20 cellular contexts compared by ENCODE assay signal in the genomic region with DNA sequence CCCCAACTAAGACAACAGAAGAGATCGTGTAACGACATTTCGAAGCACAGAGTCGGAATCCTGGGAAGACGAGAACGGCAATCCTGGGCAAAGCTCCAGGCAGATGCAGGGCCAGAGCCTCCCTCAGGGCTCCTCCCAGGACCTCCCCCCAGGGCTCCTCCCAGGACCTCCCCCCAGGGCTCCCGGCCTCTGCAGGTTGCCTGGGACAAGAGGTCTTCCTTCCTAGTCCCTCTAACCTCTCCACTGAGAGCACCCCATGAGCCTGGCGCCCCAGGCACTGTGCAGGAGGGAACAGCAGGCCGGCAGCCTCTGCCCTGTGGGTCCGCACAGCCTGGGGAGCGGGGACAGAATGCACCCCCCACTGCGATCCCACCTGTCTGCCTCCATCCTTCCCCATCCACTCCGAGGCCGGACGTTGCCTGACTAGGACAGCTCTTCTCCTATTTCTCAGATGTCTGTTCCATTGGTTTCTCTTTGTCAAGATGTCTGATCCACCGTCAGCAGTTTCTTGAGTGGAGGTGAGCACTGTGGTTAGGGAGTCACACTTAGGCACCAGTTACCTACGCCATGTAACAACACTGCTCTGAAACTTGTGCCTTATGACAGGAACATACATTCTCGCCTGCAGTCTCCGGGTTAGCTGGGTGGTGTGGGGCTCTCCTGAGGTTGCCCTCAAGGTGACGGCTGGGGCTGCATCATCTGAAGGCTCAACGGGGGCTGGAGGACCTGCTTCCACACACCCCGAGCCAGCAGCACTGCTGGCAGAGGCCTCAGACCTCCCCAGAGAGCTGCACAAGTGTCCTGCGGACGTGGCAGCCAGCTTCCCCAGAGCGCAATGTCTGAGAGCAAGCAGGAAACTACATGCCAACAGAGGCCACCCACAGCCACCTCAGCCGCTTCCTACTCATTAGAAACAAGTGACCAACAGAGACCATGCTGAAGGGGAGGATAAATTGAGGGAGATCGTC. TPM values are rescaled to one million over a fixed set of nuclear protein-coding genes. Genes with fewer than 3 reads are reported as not detected.
A peak's percentile ranks its signal among the peaks of the same experiment; 100 is the strongest.
DNase-seq lines count a peak whose midpoint lies in the region; ATAC-seq and TF ChIP-seq lines count a peak whose summit lies in the region.
"Had no signal": no experiment of that assay in that cellular context is flagged by ENCODE, and none has a peak within 500 bp of the region (broad histone marks: within the 10 kb centered on the region; RNA-seq: fewer than 3 reads in every experiment).

No MANE protein-coding gene starts in this region.

- no peaks in the 10 kb centered on the region for H3K9me3 ChIP-seq in right cardiac atrium (ENCODE audit: control insufficient read depth, low read length)
- no peaks in the 10 kb centered on the region for H3K9me3 ChIP-seq in gastrocnemius medialis
- H3K9me3 ChIP-seq: esophagus muscularis mucosa had no signal

- H3K27ac Mint-ChIP-seq in activated CD8-positive, alpha-beta T cell treated with anti-CD3 and anti-CD28 coated beads, Interleukin-2, amount 10 ng/mL, durations not matched to agents 7 days and 5 days, result no peak overlapping the region
- H3K27ac Mint-ChIP-seq in activated CD8-positive, alpha-beta T cell treated with anti-CD3 and anti-CD28 coated beads for 36 hours, result no peak overlapping the region
- H3K27ac Mint-ChIP-seq in stimulated activated effector memory CD8-positive, alpha-beta T cell treated with anti-CD3 and anti-CD28 coated beads, Interleukin-12 subunit alpha, Interleukin-12 subunit beta, amount 100 ng/mL, for 72 hours, result no peak overlapping the region
- H3K27ac Mint-ChIP-seq: activated T-helper 2 cell treated with anti-CD3 and anti-CD28 coated beads, Interferon-gamma antibody, Interleukin-2, Interleukin-4, amounts not matched to agents 10 μg/mL and 5 μg/mL and 100 μg/mL, durations not matched to agents 14 hours and 24 hours and 36 hours; mesothelial cell of epicardium had no signal

- CTCF ChIA-PET in activated CD8-positive, alpha-beta T cell treated with anti-CD3 and anti-CD28 coated beads, Interleukin-2, amount 10 ng/mL, durations not matched to agents 7 days and 5 days (lab: Charles Lee), result no interaction called here
- CTCF ChIA-PET in activated CD8-positive, alpha-beta T cell treated with anti-CD3 and anti-CD28 coated beads for 36 hours (lab: Charles Lee), result no interaction called here

- in situ Hi-C loops in gastrocnemius medialis (cut with MboI; ENCODE audit: low sequenced_read_pairs in 4 of 4), result no loop called here

- H3K4me1 ChIP-seq in right cardiac atrium (ENCODE audit: control insufficient read depth, insufficient read depth, low read length), result peaks cover 4% of the 10 kb centered on the region
- peaks cover 4 to 12% of the 10 kb centered on the region in 2 donors for H3K4me1 ChIP-seq in gastrocnemius medialis

- peak; percentile 28 for ATAC-seq in activated CD8-positive, alpha-beta T cell treated with anti-CD3 and anti-CD28 coated beads, Interleukin-2, amount 10 ng/mL, durations not matched to agents 7 days and 5 days
- no peak for ATAC-seq in activated CD8-positive, alpha-beta T cell treated with anti-CD3 and anti-CD28 coated beads for 36 hours
- ATAC-seq in right cardiac atrium (no peak), GM18505 (IDR thresholded peaks at IDR 0.05; ENCODE audit: unreplicated experiment) (no peak), gastrocnemius medialis (no peak)
- peak; percentile 25 for ATAC-seq in stimulated activated effector memory CD8-positive, alpha-beta T cell treated with anti-CD3 and anti-CD28 coated beads, Interleukin-12 subunit alpha, Interleukin-12 subunit beta, amount 100 ng/mL, for 72 hours
- ATAC-seq: heart left ventricle had no signal

- TF ChIP-seq POLR2A in GM18505 (IDR thresholded peaks at IDR 0.05; ENCODE audit: borderline replicate concordance, extremely low read depth, insufficient read depth, insufficient read length) (no peak), gastrocnemius medialis (IDR thresholded peaks at IDR 0.05) (no peak)

- no peak overlapping the region for H3K27ac ChIP-seq in right cardiac atrium (ENCODE audit: low read length)
- no peak overlapping the region for H3K27ac ChIP-seq in gastrocnemius medialis
- H3K27ac ChIP-seq: esophagus muscularis mucosa, heart left ventricle had no signal

- no peaks in the 10 kb centered on the region for H3K36me3 Mint-ChIP-seq in activated CD8-positive, alpha-beta T cell treated with anti-CD3 and anti-CD28 coated beads, Interleukin-2, amount 10 ng/mL, durations not matched to agents 7 days and 5 days (ENCODE audit: low read depth)
- peaks cover 2% of the 10 kb centered on the region for H3K36me3 Mint-ChIP-seq in activated CD8-positive, alpha-beta T cell treated with anti-CD3 and anti-CD28 coated beads for 36 hours (ENCODE audit: low read depth)
- H3K36me3 Mint-ChIP-seq in stimulated activated effector memory CD8-positive, alpha-beta T cell treated with anti-CD3 and anti-CD28 coated beads, Interleukin-12 subunit alpha, Interleukin-12 subunit beta, amount 100 ng/mL, for 72 hours, result peaks cover 1% of the 10 kb centered on the region

- no peak for TF ChIP-seq CTCF in activated CD8-positive, alpha-beta T cell treated with anti-CD3 and anti-CD28 coated beads for 36 hours (IDR thresholded peaks at IDR 0.05)
- no peak for TF ChIP-seq CTCF in gastrocnemius medialis (IDR thresholded peaks at IDR 0.05 in 4 of 5, conservative IDR thresholded peaks at IDR 0.05 in 1 of 5)

- H3K4me1 Mint-ChIP-seq in activated CD8-positive, alpha-beta T cell treated with anti-CD3 and anti-CD28 coated beads, Interleukin-2, amount 10 ng/mL, durations not matched to agents 7 days and 5 days (ENCODE audit: low read depth), result peaks cover 9% of the 10 kb centered on the region
- H3K4me1 Mint-ChIP-seq in activated CD8-positive, alpha-beta T cell treated with anti-CD3 and anti-CD28 coated beads for 36 hours (ENCODE audit: low read depth), result no peaks in the 10 kb centered on the region
- H3K4me1 Mint-ChIP-seq in stimulated activated effector memory CD8-positive, alpha-beta T cell treated with anti-CD3 and anti-CD28 coated beads, Interleukin-12 subunit alpha, Interleukin-12 subunit beta, amount 100 ng/mL, for 72 hours, result no peaks in the 10 kb centered on the region

- no peak overlapping the region for H3K4me3 ChIP-seq in right cardiac atrium (ENCODE audit: low read length)
- no peak overlapping the region for H3K4me3 ChIP-seq in gastrocnemius medialis
- H3K4me3 ChIP-seq: esophagus muscularis mucosa, heart left ventricle, tibial nerve had no signal

- WGBS in right cardiac atrium, result 73% methylated on average over 27 of the region's 27 CpGs

- H3K4me3 Mint-ChIP-seq in activated CD8-positive, alpha-beta T cell treated with anti-CD3 and anti-CD28 coated beads, Interleukin-2, amount 10 ng/mL, durations not matched to agents 7 days and 5 days, result no peak overlapping the region
- H3K4me3 Mint-ChIP-seq in activated CD8-positive, alpha-beta T cell treated with anti-CD3 and anti-CD28 coated beads for 36 hours, result no peak overlapping the region
- no peak overlapping the region for H3K4me3 Mint-ChIP-seq in stimulated activated effector memory CD8-positive, alpha-beta T cell treated with anti-CD3 and anti-CD28 coated beads, Interleukin-12 subunit alpha, Interleukin-12 subunit beta, amount 100 ng/mL, for 72 hours
- H3K4me3 Mint-ChIP-seq: mesothelial cell of epicardium had no signal

- H3K27me3 ChIP-seq in right cardiac atrium (ENCODE audit: control insufficient read depth, insufficient read depth) (no peaks in the 10 kb centered on the region), gastrocnemius medialis (no peaks in the 10 kb centered on the region)
- H3K27me3 ChIP-seq: esophagus muscularis mucosa, heart left ventricle, tibial nerve had no signal

- POLR2A ChIA-PET in activated CD8-positive, alpha-beta T cell treated with anti-CD3 and anti-CD28 coated beads, Interleukin-2, amount 10 ng/mL, durations not matched to agents 7 days and 5 days (lab: Charles Lee), result no interaction called here
- POLR2A ChIA-PET in activated CD8-positive, alpha-beta T cell treated with anti-CD3 and anti-CD28 coated beads for 36 hours (lab: Charles Lee), result no interaction called here

- no peak for DNase-seq in activated CD8-positive, alpha-beta T cell treated with anti-CD3 and anti-CD28 coated beads, Interleukin-2, amount 10 ng/mL, durations not matched to agents 7 days and 5 days
- DNase-seq in activated CD8-positive, alpha-beta T cell treated with anti-CD3 and anti-CD28 coated beads for 36 hours, result no peak
- DNase-seq in NCI-H2171 (lab: John Stamatoyannopoulos, UW) (peak; percentile 39), right cardiac atrium (peak in 2 of 3 donors; percentile 58 to 61), hippocampal formation (lab: John Stamatoyannopoulos, UW) (no peak), gastrocnemius medialis (no peak)
- no peak for DNase-seq in stimulated activated effector memory CD8-positive, alpha-beta T cell treated with anti-CD3 and anti-CD28 coated beads, Interleukin-12 subunit alpha, Interleukin-12 subunit beta, amount 100 ng/mL, for 72 hours (ENCODE audit: low spot score in 2 of 2)
- DNase-seq: dermis blood vessel endothelial cell; kidney; NCI-H1417 treated with DMSO at 0.1 percent for 48 hours; NCI-H2227 treated with DMSO at 0.1 percent for 48 hours; nucleus accumbens; stimulated activated CD4-positive, alpha-beta T cell treated with anti-CD3 and anti-CD28 coated beads, Interleukin-4, amount 100 ng/mL, for 24 hours; stimulated activated CD8-positive, alpha-beta memory T cell treated with anti-CD3 and anti-CD28 coated beads, Interleukin-4, amount 100 ng/mL, for 48 hours had no signal

- H3K27me3 Mint-ChIP-seq in activated CD8-positive, alpha-beta T cell treated with anti-CD3 and anti-CD28 coated beads, Interleukin-2, amount 10 ng/mL, durations not matched to agents 7 days and 5 days (ENCODE audit: low read depth), result no peaks in the 10 kb centered on the region
- H3K27me3 Mint-ChIP-seq in activated CD8-positive, alpha-beta T cell treated with anti-CD3 and anti-CD28 coated beads for 36 hours, result no peaks in the 10 kb centered on the region

- no peaks in the 10 kb centered on the region for H3K9me3 Mint-ChIP-seq in activated CD8-positive, alpha-beta T cell treated with anti-CD3 and anti-CD28 coated beads, Interleukin-2, amount 10 ng/mL, durations not matched to agents 7 days and 5 days (ENCODE audit: insufficient read depth)
- no peaks in the 10 kb centered on the region for H3K9me3 Mint-ChIP-seq in activated CD8-positive, alpha-beta T cell treated with anti-CD3 and anti-CD28 coated beads for 36 hours
- no peaks in the 10 kb centered on the region for H3K9me3 Mint-ChIP-seq in stimulated activated effector memory CD8-positive, alpha-beta T cell treated with anti-CD3 and anti-CD28 coated beads, Interleukin-12 subunit alpha, Interleukin-12 subunit beta, amount 100 ng/mL, for 72 hours
- H3K9me3 Mint-ChIP-seq: activated T-helper 2 cell treated with anti-CD3 and anti-CD28 coated beads, Interferon-gamma antibody, Interleukin-2, Interleukin-4, amounts not matched to agents 10 μg/mL and 5 μg/mL and 100 μg/mL, durations not matched to agents 14 hours and 24 hours and 36 hours had no signal

- intact Hi-C loops in activated CD8-positive, alpha-beta T cell treated with anti-CD3 and anti-CD28 coated beads for 36 hours (cut with micrococcal nuclease), result no loop called here
- intact Hi-C loops in right cardiac atrium (cut with DNase I), result no loop called here
- intact Hi-C loops in gastrocnemius medialis (cut with DNase I; ENCODE audit: low total_unique reads), result no loop called here

- peaks cover 0 to 5% of the 10 kb centered on the region in 2 donors for H3K36me3 ChIP-seq in gastrocnemius medialis

RNA-seq across cellular contexts. Expression of a gene that starts 28.9 kb away (rescaled TPM):
- total RNA-seq in activated CD8-positive, alpha-beta T cell treated with anti-CD3 and anti-CD28 coated beads, Interleukin-2, amount 10 ng/mL, durations not matched to agents 7 days and 5 days, result 10 to 100 TPM; 17.5 to 19.8 TPM
- total RNA-seq in activated CD8-positive, alpha-beta T cell treated with anti-CD3 and anti-CD28 coated beads for 36 hours, result 10 to 100 TPM; 15.7 to 18.2 TPM
- total RNA-seq in right cardiac atrium (100 to 1,000 TPM; 124 to 195 (median 159) TPM), gastrocnemius medialis (10 to 100 TPM; 40.2 to 98.6 (median 92.3) TPM)
- polyA plus RNA-seq in right cardiac atrium, result 132 TPM

Comparison
In these comparisons a context has a peak if more than half of its experiments do, and no peak if none do; other contexts are left out.
1. ATAC-seq: peak in activated CD8-positive, alpha-beta T cell treated with anti-CD3 and anti-CD28 coated beads, Interleukin-2, amount 10 ng/mL, durations not matched to agents 7 days and 5 days (single experiment) and stimulated activated effector memory CD8-positive, alpha-beta T cell treated with anti-CD3 and anti-CD28 coated beads, Interleukin-12 subunit alpha, Interleukin-12 subunit beta, amount 100 ng/mL, for 72 hours (single experiment); none in activated CD8-positive, alpha-beta T cell treated with anti-CD3 and anti-CD28 coated beads for 36 hours (single experiment), right cardiac atrium (0 of 2), GM18505 (single experiment) and gastrocnemius medialis (0 of 2).
2. DNase-seq: peak in NCI-H2171 (single experiment) and right cardiac atrium (2 of 3); none in activated CD8-positive, alpha-beta T cell treated with anti-CD3 and anti-CD28 coated beads, Interleukin-2, amount 10 ng/mL, durations not matched to agents 7 days and 5 days (single experiment), activated CD8-positive, alpha-beta T cell treated with anti-CD3 and anti-CD28 coated beads for 36 hours (single experiment), stimulated activated effector memory CD8-positive, alpha-beta T cell treated with anti-CD3 and anti-CD28 coated beads, Interleukin-12 subunit alpha, Interleukin-12 subunit beta, amount 100 ng/mL, for 72 hours (0 of 2), hippocampal formation (0 of 2) and gastrocnemius medialis (0 of 2).